Comparison of ENCODE assay signal across 13 cellular contexts in the genomic region with DNA sequence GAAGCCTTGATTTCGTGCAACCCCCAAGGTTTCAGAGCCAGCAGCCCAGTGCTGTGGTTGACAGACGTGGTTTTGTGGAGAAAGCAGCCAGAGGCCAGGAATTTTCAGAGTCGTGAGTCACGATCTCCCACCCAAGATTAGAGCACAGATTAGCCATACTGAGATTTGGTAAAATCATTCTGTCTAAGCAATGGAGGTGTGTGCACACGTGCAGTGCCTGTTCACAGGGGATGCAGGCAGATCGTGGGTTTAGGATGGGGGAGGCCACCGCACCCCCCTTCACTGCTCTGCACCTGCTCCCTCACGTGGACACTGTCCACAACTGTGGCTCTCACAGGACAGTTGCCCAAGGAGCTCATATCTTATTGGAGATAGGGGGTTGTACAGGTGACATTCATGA. TPM values are rescaled to one million over a fixed set of nuclear protein-coding genes. Genes with fewer than 3 reads are reported as not detected.
A peak's percentile ranks its signal among the peaks of the same experiment; 100 is the strongest.
DNase-seq lines count a peak whose midpoint lies in the region; ATAC-seq and TF ChIP-seq lines count a peak whose summit lies in the region.
"Had no signal": no experiment of that assay in that cellular context is flagged by ENCODE, and none has a peak within 500 bp of the region (broad histone marks: within the 10 kb centered on the region; RNA-seq: fewer than 3 reads in every experiment).

No MANE protein-coding gene starts in this region.

- peak overlapping the region; percentile 9 to 23; a peak in 2 of 4 replicates for H3K27ac ChIP-seq in SK-N-SH (ENCODE audit: low read depth in 2 of 2, low read length in 1 of 2)
- H3K27ac ChIP-seq in OCI-LY3 (ENCODE audit: low read length): peak overlapping the region; percentile 95
- peak overlapping the region; percentile 11 for H3K27ac ChIP-seq in osteoblast (ENCODE audit: low read depth, low read length)
- H3K27ac ChIP-seq: 22Rv1, coronary artery had no signal

- H3K36me3 ChIP-seq in SK-N-SH (replicated peaks in 1 of 2; ENCODE audit: control insufficient read depth in 1 of 2, insufficient read depth in 2 of 2, low read length in 1 of 2) (peaks cover 4 to 33% of the 10 kb centered on the region in 2 experiments), OCI-LY3 (replicated peaks; ENCODE audit: low read depth, low read length) (no peaks in the 10 kb centered on the region), osteoblast (ENCODE audit: insufficient read depth, low read length) (peaks cover under 1% of the 10 kb centered on the region)

- no peak for DNase-seq in SK-N-SH
- DNase-seq in astrocyte of the hippocampus (ENCODE audit: low read depth, low spot score): peak; percentile 68
- no peak for DNase-seq in osteoblast (ENCODE audit: insufficient read length, low spot score, missing footprints)
- no peak for DNase-seq in NCI-H2107 treated with DMSO at 0.1 percent for 48 hours (lab: John Stamatoyannopoulos, UW; ENCODE audit: unreplicated experiment)
- DNase-seq: GOT3, midbrain, NCI-H446 had no signal

- H4K20me1 ChIP-seq in SK-N-SH (ENCODE audit: insufficient read depth) (peaks cover 4% of the 10 kb centered on the region; the same call in 1 of the 2 replicates), OCI-LY3 (ENCODE audit: insufficient read depth, low read length) (no peaks in the 10 kb centered on the region), osteoblast (ENCODE audit: insufficient read depth, low read length) (peaks cover 17% of the 10 kb centered on the region)

- H3K9me3 ChIP-seq in SK-N-SH: no peaks in the 10 kb centered on the region
- no peaks in the 10 kb centered on the region for H3K9me3 ChIP-seq in OCI-LY3 (ENCODE audit: insufficient read depth, low read length)
- H3K9me3 ChIP-seq in osteoblast (ENCODE audit: low read depth, low read length): no peaks in the 10 kb centered on the region

- ATAC-seq in SK-N-SH treated with all-trans-retinoic acid at 6 μM for 48 hours: no peak
- no peak for ATAC-seq in GM21717 (IDR thresholded peaks at IDR 0.05; ENCODE audit: unreplicated experiment)
- ATAC-seq in GM19397 (IDR thresholded peaks at IDR 0.05; ENCODE audit: unreplicated experiment): no peak

- H3K27me3 ChIP-seq in SK-N-SH (ENCODE audit: insufficient read depth) (no peaks in the 10 kb centered on the region), OCI-LY3 (ENCODE audit: low read depth, low read length) (no peaks in the 10 kb centered on the region), osteoblast (ENCODE audit: insufficient read depth, low read length) (no peaks in the 10 kb centered on the region)

- H3K9me2 ChIP-seq in SK-N-SH: no peaks in the 10 kb centered on the region

- TF ChIP-seq CTCF in SK-N-SH (IDR thresholded peaks at IDR 0.05) (no peak), OCI-LY3 (IDR thresholded peaks at IDR 0.05; ENCODE audit: low read depth, low read length) (no peak), osteoblast (IDR thresholded peaks at IDR 0.05; ENCODE audit: extremely low read depth, low read depth, low read length) (no peak)

- no peak for TF ChIP-seq RAD21 in SK-N-SH (IDR thresholded peaks at IDR 0.05; ENCODE audit: low read length)

- POLR2A ChIA-PET in SK-N-SH (lab: Yijun Ruan, JAX): no interaction called here

- H3K79me2 ChIP-seq in SK-N-SH (ENCODE audit: insufficient read depth) (no peaks in the 10 kb centered on the region), OCI-LY3 (ENCODE audit: low read length) (peaks cover 3% of the 10 kb centered on the region; the same call in 1 of the 2 replicates), osteoblast (ENCODE audit: insufficient read depth, low read length) (no peaks in the 10 kb centered on the region)

- H3K9ac ChIP-seq in SK-N-SH: no peak overlapping the region
- H3K9ac ChIP-seq in OCI-LY3 (ENCODE audit: low read length): peak overlapping the region; percentile 66

- H3K4me3 ChIP-seq in SK-N-SH (ENCODE audit: low read depth in 2 of 2, low read length in 1 of 2): no peak overlapping the region
- peak overlapping the region; percentile 63 for H3K4me3 ChIP-seq in OCI-LY3 (ENCODE audit: low read length)
- no peak overlapping the region for H3K4me3 ChIP-seq in osteoblast (ENCODE audit: insufficient read depth, low read length)
- H3K4me3 ChIP-seq: coronary artery had no signal

- H3K4me1 ChIP-seq in SK-N-SH (ENCODE audit: control insufficient read depth in 1 of 2, insufficient read depth in 2 of 2, low read depth in 1 of 2, low read length in 1 of 2) (peaks cover 14 to 18% of the 10 kb centered on the region in 2 experiments; a peak in 2 of 4 replicates), OCI-LY3 (ENCODE audit: low read length) (peaks cover 89% of the 10 kb centered on the region), osteoblast (ENCODE audit: insufficient read depth, low read length) (peaks cover 43% of the 10 kb centered on the region)

- no peak overlapping the region for H3K4me2 ChIP-seq in SK-N-SH
- peak overlapping the region; percentile 92 for H3K4me2 ChIP-seq in OCI-LY3 (ENCODE audit: low read length)
- H3K4me2 ChIP-seq in osteoblast (ENCODE audit: insufficient read depth, low read length): peak overlapping the region; percentile 14

- WGBS in SK-N-SH (ENCODE audit: low lambda C conversion rate): 54% methylated on average over 4 of the region's 8 CpGs

- H2AFZ ChIP-seq in SK-N-SH (ENCODE audit: low read depth) (no peak overlapping the region), OCI-LY3 (ENCODE audit: low read depth, low read length) (no peak overlapping the region), osteoblast (ENCODE audit: low read length) (no peak overlapping the region)

- TF ChIP-seq EP300 in SK-N-SH (IDR thresholded peaks at IDR 0.05; ENCODE audit: borderline replicate concordance in 1 of 2, low read depth in 1 of 2, low read length in 1 of 2): 0 out of 4 replicates have a peak, but pooled peaks of 1 of the 2 experiments have one; percentile 16

- CTCF ChIA-PET in SK-N-SH (lab: Yijun Ruan, JAX): interaction anchor here (1.0 to 1.8 kb wide), 2 partner anchors 25 to 84 kb away, joined by 4 to 6 read pairs; no protein-coding TSS in a partner anchor

- peaks cover 18% of the 10 kb centered on the region for H3F3A ChIP-seq in SK-N-SH (replicated peaks; ENCODE audit: insufficient read depth)

TF ChIP-seq in SK-N-SH, 30 proteins besides CTCF, POLR2A, EP300 and RAD21:
- peak; percentile 43; the same call in 1 of the 2 replicates for TF ChIP-seq JUND (IDR thresholded peaks at IDR 0.05)
- TF ChIP-seq, protein P1, sequence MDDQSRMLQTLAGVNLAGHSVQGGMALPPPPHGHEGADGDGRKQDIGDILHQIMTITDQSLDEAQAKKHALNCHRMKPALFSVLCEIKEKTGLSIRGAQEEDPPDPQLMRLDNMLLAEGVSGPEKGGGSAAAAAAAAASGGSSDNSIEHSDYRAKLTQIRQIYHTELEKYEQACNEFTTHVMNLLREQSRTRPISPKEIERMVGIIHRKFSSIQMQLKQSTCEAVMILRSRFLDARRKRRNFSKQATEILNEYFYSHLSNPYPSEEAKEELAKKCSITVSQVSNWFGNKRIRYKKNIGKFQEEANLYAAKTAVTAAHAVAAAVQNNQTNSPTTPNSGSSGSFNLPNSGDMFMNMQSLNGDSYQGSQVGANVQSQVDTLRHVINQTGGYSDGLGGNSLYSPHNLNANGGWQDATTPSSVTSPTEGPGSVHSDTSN (IDR thresholded peaks at IDR 0.05): peak; percentile 37; the same call in 1 of the 2 replicates
- peak; percentile 32; the same call in 1 of the 2 replicates for TF ChIP-seq FOSL2 (IDR thresholded peaks at IDR 0.05; ENCODE audit: borderline replicate concordance, low read depth)
- TF ChIP-seq TCF12 (IDR thresholded peaks at IDR 0.05): peak; percentile 45; the same call in 1 of the 2 replicates
- TF ChIP-seq MXI1 (IDR thresholded peaks at IDR 0.05; ENCODE audit: low read depth, low read length): no peak
TF ChIP-seq in SK-N-SH: peak in this region for 4.

TF ChIP-seq in SK-N-SH treated with all-trans-retinoic acid at 6 μM for 48 hours, 23 proteins besides CTCF, POLR2A, EP300 and RAD21:
- no peak for TF ChIP-seq CSDC2 (CRISPR knock-in tag; IDR thresholded peaks at IDR 0.05)
- TF ChIP-seq ZC3H10 (CRISPR knock-in tag; IDR thresholded peaks at IDR 0.05): no peak
- TF ChIP-seq RARB (CRISPR knock-in tag; IDR thresholded peaks at IDR 0.05): no peak
- TF ChIP-seq ISL1 (CRISPR knock-in tag; IDR thresholded peaks at IDR 0.05): no peak
- no peak for TF ChIP-seq ZNF565 (CRISPR knock-in tag; conservative IDR thresholded peaks at IDR 0.05; ENCODE audit: low read depth)
- TF ChIP-seq OSR1 (CRISPR knock-in tag; IDR thresholded peaks at IDR 0.05): no peak
- no peak for TF ChIP-seq GLIS3 (CRISPR knock-in tag; IDR thresholded peaks at IDR 0.05)
- TF ChIP-seq ZNF8 (CRISPR knock-in tag; IDR thresholded peaks at IDR 0.05): no peak

RNA-seq across cellular contexts. Expression of a gene that starts 46.6 kb away (rescaled TPM):
- 0.07 and 0.10 TPM in 2 replicates for polyA plus RNA-seq in SK-N-SH (2012; rRNA removed)
- polyA plus RNA-seq in SK-N-SH (2012; cell fraction: cytosol; rRNA removed): 0.03 and 0.24 TPM in 2 replicates
- 0.10 TPM in 1 of 2 replicates, not detected in the other for polyA plus RNA-seq in SK-N-SH (2012; cell fraction: nucleus; rRNA removed)
- total RNA-seq in osteoblast: 0.29 and 0.36 TPM in 2 replicates

Comparison
In these comparisons a context has a peak if more than half of its experiments do, and no peak if none do; other contexts are left out.
1. H3K27ac ChIP-seq: peak in every context shown above with its lines; median percentile 95 in OCI-LY3; 16 in SK-N-SH; 11 in osteoblast.